In genomic region chr1:219580019-219580676, GRCh38 we compare ENCODE assay signal across 21 cellular contexts. TPM values are rescaled to one million over a fixed set of nuclear protein-coding genes. Genes with fewer than 3 reads are reported as not detected.
DNase-seq lines count a peak whose midpoint lies in the region; ATAC-seq, FAIRE-seq and TF ChIP-seq lines count a peak whose summit lies in the region.
"Had no signal": no experiment of that assay in that cellular context is flagged by ENCODE, and none has a peak within 500 bp of the region (broad histone marks: within the 10 kb centered on the region; RNA-seq: fewer than 3 reads in every experiment).

No MANE protein-coding gene starts in this region.

- TF ChIP-seq CTCF in left ventricle myocardium inferior (IDR thresholded peaks at IDR 0.05; ENCODE audit: borderline replicate concordance) (no peak), astrocyte (IDR thresholded peaks at IDR 0.05; ENCODE audit: insufficient read depth, low read depth, low read length) (no peak)

- no peak overlapping the region for H3K27ac Mint-ChIP-seq in astrocyte (ENCODE audit: unreplicated experiment)
- H3K27ac Mint-ChIP-seq: CD14-positive monocyte had no signal

- H2AFZ ChIP-seq in astrocyte (ENCODE audit: low read depth, low read length): no peak overlapping the region

- no peak for DNase-seq in left ventricle myocardium inferior
- DNase-seq in Right ventricle myocardium superior: no peak
- peak; percentile 30 for DNase-seq in astrocyte (ENCODE audit: low read depth)
- peak; percentile 93 for DNase-seq in fibroblast of peridontal ligament (ENCODE audit: extremely low read depth)
- peak; percentile 47 for DNase-seq in stromal cell of bone marrow (ENCODE audit: low read depth)
- no peak for DNase-seq in NCI-H2107 (lab: John Stamatoyannopoulos, UW)
- DNase-seq: 8988T; COR-L47; DMS153; EL; MM.1S; NCI-H1105; NCI-H1694 treated with DMSO at 0.1 percent for 48 hours; NCI-H69; NK-92 treated with Interleukin-12 subunit alpha and Interleukin-12 subunit beta, amount 100 ng/mL, for 24 hours; OCI-M1 had no signal

- no peaks in the 10 kb centered on the region for H3K79me2 ChIP-seq in astrocyte (ENCODE audit: insufficient read depth, low read length)

- peaks cover 2% of the 10 kb centered on the region for H3K4me1 Mint-ChIP-seq in astrocyte (ENCODE audit: low read depth, unreplicated experiment)

- peak overlapping the region; percentile 46 for H3K27ac ChIP-seq in left ventricle myocardium inferior (replicated peaks)
- no peak overlapping the region for H3K27ac ChIP-seq in astrocyte (ENCODE audit: low read depth, low read length)
- H3K27ac ChIP-seq: RWPE1 had no signal

- H3K27me3 Mint-ChIP-seq in astrocyte (ENCODE audit: low read depth, unreplicated experiment): no peaks in the 10 kb centered on the region

- peak overlapping the region; percentile 11 for H3K4me2 ChIP-seq in astrocyte (ENCODE audit: low read length)

- peaks cover under 1% of the 10 kb centered on the region for H3K9me3 Mint-ChIP-seq in astrocyte (ENCODE audit: unreplicated experiment)

- H3K36me3 ChIP-seq in left ventricle myocardium inferior (no peaks in the 10 kb centered on the region), astrocyte (ENCODE audit: insufficient read depth, low read length) (no peaks in the 10 kb centered on the region)

- no peak overlapping the region for H3K4me3 Mint-ChIP-seq in astrocyte (ENCODE audit: unreplicated experiment)
- H3K4me3 Mint-ChIP-seq: CD14-positive monocyte had no signal

- no peak for FAIRE-seq in astrocyte (lab: Jason Lieb, UNC)

- H3K9me3 ChIP-seq in left ventricle myocardium inferior (replicated peaks) (peaks cover 10% of the 10 kb centered on the region), astrocyte (ENCODE audit: insufficient read depth, low read depth, low read length) (no peaks in the 10 kb centered on the region)

- H4K20me1 ChIP-seq in astrocyte (ENCODE audit: insufficient read depth, low read length): no peaks in the 10 kb centered on the region

- H3K27me3 ChIP-seq in left ventricle myocardium inferior (ENCODE audit: low read depth) (no peaks in the 10 kb centered on the region), astrocyte (ENCODE audit: insufficient read depth, low read length) (no peaks in the 10 kb centered on the region)

- H3K36me3 Mint-ChIP-seq in astrocyte (ENCODE audit: low read depth, unreplicated experiment): no peaks in the 10 kb centered on the region

- H3K9ac ChIP-seq in astrocyte (ENCODE audit: low read length): no peak overlapping the region

- intact Hi-C loops in left ventricle myocardium inferior (cut with micrococcal nuclease) (no loop called here), Right ventricle myocardium superior (cut with DNase I) (no loop called here)

- ATAC-seq in Right ventricle myocardium superior (ENCODE audit: poor library complexity) (no peak), HG03457 (IDR thresholded peaks at IDR 0.05; ENCODE audit: unreplicated experiment) (no peak), GM19035 (IDR thresholded peaks at IDR 0.05; ENCODE audit: unreplicated experiment) (no peak)

- no peak overlapping the region for H3K4me3 ChIP-seq in left ventricle myocardium inferior
- H3K4me3 ChIP-seq in astrocyte (ENCODE audit: insufficient read depth, low read depth, low read length): no peak overlapping the region

- peaks cover 24% of the 10 kb centered on the region for H3K4me1 ChIP-seq in left ventricle myocardium inferior
- peaks cover 9% of the 10 kb centered on the region for H3K4me1 ChIP-seq in astrocyte (ENCODE audit: insufficient read depth, low read length)

RNA-seq across cellular contexts. Expression of gene ZC3H11B, which starts 32.8 kb away (rescaled TPM):
- total RNA-seq in left ventricle myocardium inferior: 0.49 TPM
- 1.0 TPM for total RNA-seq in Right ventricle myocardium superior
- total RNA-seq in astrocyte: 0.50 TPM in 1 of 2 replicates, not detected in the other
- total RNA-seq: HT1080 had no signal

Comparison
In these comparisons a context has a peak if more than half of its experiments do, and no peak if none do; other contexts are left out.
1. DNase-seq: peak in astrocyte (single experiment), fibroblast of peridontal ligament (single experiment) and stromal cell of bone marrow (single experiment); none in left ventricle myocardium inferior (single experiment), Right ventricle myocardium superior (single experiment) and NCI-H2107 (single experiment).